Comparison of ENCODE assay signal across 8 cellular contexts in genomic region chr11:87037450-87038234, GRCh38. TPM values are rescaled to one million over a fixed set of nuclear protein-coding genes. Genes with fewer than 3 reads are reported as not detected.
DNase-seq lines count a peak whose midpoint lies in the region; ATAC-seq and TF ChIP-seq lines count a peak whose summit lies in the region.

Gene TMEM135, plus strand, starts transcription at chr11:87037934. Its CDS starts 112 bp downstream, at chr11:87038046.

- peaks cover 3% of the 10 kb centered on the region for H3K4me1 ChIP-seq in prostate gland (replicated peaks)

- intact Hi-C loops in left ventricle myocardium superior (cut with micrococcal nuclease): loop anchor here (10.0 kb wide), 1 partner anchor 83 kb away; the partner anchor contains the start of gene FZD4
- intact Hi-C loops in prostate gland (cut with DNase I): loop anchor here (2.0 kb wide), 1 partner anchor 81 kb away; no protein-coding TSS in a partner anchor

- H3K4me1 Mint-ChIP-seq in T-helper 17 cell: peaks cover 41% of the 10 kb centered on the region

- ATAC-seq in GM18502 (IDR thresholded peaks at IDR 0.05; ENCODE audit: poor library complexity, unreplicated experiment): peak; percentile 98
- peak; percentile 99 for ATAC-seq in HG02943 (IDR thresholded peaks at IDR 0.05; ENCODE audit: low read depth, unreplicated experiment)
- ATAC-seq in T-helper 17 cell: peak; percentile 97
- peak; percentile 98 for ATAC-seq in left ventricle myocardium superior

- peak; percentile 61 for TF ChIP-seq POLR2A in prostate gland (IDR thresholded peaks at IDR 0.05)

- H3K9me3 ChIP-seq in T-helper 17 cell (ENCODE audit: control insufficient read depth, low read length, poor library complexity, severe bottlenecking) (no peaks in the 10 kb centered on the region), prostate gland (no peaks in the 10 kb centered on the region)

- peak within 1 kb of the TSS; percentile 98 for H3K4me3 Mint-ChIP-seq in T-helper 17 cell

- WGBS in prostate gland: 1% methylated on average over 63 of the region's 66 CpGs

- peaks cover 5% of the 10 kb centered on the region for H3K27me3 Mint-ChIP-seq in T-helper 17 cell

- H3K27ac Mint-ChIP-seq in T-helper 17 cell: peak within 1 kb of the TSS; percentile 83

- TF ChIP-seq CTCF in prostate gland (IDR thresholded peaks at IDR 0.05): no peak

- no peaks in the 10 kb centered on the region for H3K36me3 Mint-ChIP-seq in T-helper 17 cell (ENCODE audit: low read depth)

- DNase-seq in NCI-H187 (lab: John Stamatoyannopoulos, UW) (peak; percentile 63 to 83), T-helper 17 cell (peak; percentile 83 to 88 (median 84)), amygdala (lab: John Stamatoyannopoulos, UW) (peak; percentile 44 to 95 (median 89)), left ventricle myocardium superior (peak; percentile 97), prostate gland (ENCODE audit: low spot score) (peak; percentile 86), ureter (ENCODE audit: low spot score) (peak; percentile 92)

- H3K36me3 ChIP-seq in prostate gland: no peaks in the 10 kb centered on the region

- H3K27ac ChIP-seq in prostate gland: peak within 1 kb of the TSS; percentile 86 to 88

- no peaks in the 10 kb centered on the region for H3K27me3 ChIP-seq in prostate gland (replicated peaks; ENCODE audit: insufficient read depth)

- H3K4me3 ChIP-seq in prostate gland: peak within 1 kb of the TSS; percentile 70 to 78

RNA-seq across cellular contexts. Expression of gene TMEM135, which starts in this region (rescaled TPM):
- total RNA-seq in T-helper 17 cell (10 to 100 TPM; 23.9 to 25.3 TPM), left ventricle myocardium superior (20.1 TPM), prostate gland (10 to 100 TPM; 22.3 to 42.1 TPM), ureter (25.5 TPM)

Comparison
In these comparisons a context has a peak if more than half of its experiments do, and no peak if none do; other contexts are left out.
1. Peak in every context shown above with its lines: DNase-seq, ATAC-seq, H3K4me3 ChIP-seq and H3K27ac ChIP-seq.